ENCODE assay signal across 23 cellular contexts in the genomic region with DNA sequence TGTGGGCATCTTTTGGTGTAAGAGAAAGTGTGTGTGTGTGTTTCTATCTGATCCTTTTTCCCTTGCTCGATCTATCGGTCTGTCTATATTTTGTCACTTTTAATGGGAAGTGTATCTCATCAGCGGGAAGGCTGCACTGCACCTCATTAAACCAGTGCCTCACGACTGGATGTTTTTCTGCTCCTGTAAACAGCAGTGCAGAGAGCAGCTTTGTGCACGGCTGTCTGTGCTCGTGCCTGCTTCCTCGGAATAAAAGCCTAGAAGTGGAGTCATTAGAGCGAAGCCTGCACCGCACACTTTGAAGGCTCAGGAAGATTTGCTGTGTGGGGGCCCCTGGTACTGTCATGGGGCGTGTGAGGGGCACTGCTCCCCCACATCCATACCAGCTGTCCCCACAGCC. TPM values are rescaled to one million over a fixed set of nuclear protein-coding genes. Genes with fewer than 3 reads are reported as not detected.
"Had no signal": no experiment of that assay in that cellular context is flagged by ENCODE, and none has a peak within 500 bp of the region (broad histone marks: within the 10 kb centered on the region; RNA-seq: fewer than 3 reads in every experiment).

No MANE protein-coding gene starts in this region.

- H3K27me3 ChIP-seq: gastroesophageal sphincter, pancreas, right lobe of liver, spleen, stomach, transverse colon had no signal

- H3K9me3 ChIP-seq: esophagus squamous epithelium, gastroesophageal sphincter, mucosa of descending colon, pancreas, right lobe of liver, spleen, stomach, thoracic aorta, transverse colon had no signal

- H3K27ac ChIP-seq: esophagus squamous epithelium, gastroesophageal sphincter, pancreas, right lobe of liver, spleen, stomach, thoracic aorta, transverse colon had no signal

- H3K36me3 ChIP-seq: pancreas, right lobe of liver, thoracic aorta, transverse colon had no signal

- H3K4me3 ChIP-seq: esophagus squamous epithelium, gastroesophageal sphincter, mucosa of descending colon, pancreas, right lobe of liver, spleen, stomach, thoracic aorta, transverse colon had no signal

- DNase-seq: effector memory CD8-positive, alpha-beta T cell; esophagus squamous epithelium; foreskin fibroblast; glutamatergic neuron; left colon; nucleus accumbens; right lobe of liver; spleen; stimulated activated CD4-positive, alpha-beta T cell treated with anti-CD3 and anti-CD28 coated beads, Interleukin-15, amount 100 ng/mL, for 24 hours; stimulated activated CD4-positive, alpha-beta T cell treated with anti-CD3 and anti-CD28 coated beads, Interleukin-2, amount 100 ng/mL, for 24 hours; stimulated activated CD4-positive, alpha-beta T cell treated with anti-CD3 and anti-CD28 coated beads, Interleukin-4, amount 100 ng/mL, for 4 hours; stimulated activated naive B cell treated with anti-CD40 and anti-IgM and Interleukin-4, amounts not matched to agents 10 μg/mL and 1 μg/mL and 100 μg/mL, for 72 hours; stomach; substantia nigra; transverse colon had no signal

- FAIRE-seq: pancreas had no signal

- H3K4me1 ChIP-seq: pancreas, right lobe of liver, spleen, transverse colon had no signal

RNA-seq across cellular contexts. Expression of gene PARVG, which starts 27.0 kb away (rescaled TPM):
- total RNA-seq: epithelial cell of proximal tubule, kidney epithelial cell, lung microvascular endothelial cell, progenitor cell of endocrine pancreas had no signal
